1 cellular context compared by ENCODE assay signal in the genomic region with DNA sequence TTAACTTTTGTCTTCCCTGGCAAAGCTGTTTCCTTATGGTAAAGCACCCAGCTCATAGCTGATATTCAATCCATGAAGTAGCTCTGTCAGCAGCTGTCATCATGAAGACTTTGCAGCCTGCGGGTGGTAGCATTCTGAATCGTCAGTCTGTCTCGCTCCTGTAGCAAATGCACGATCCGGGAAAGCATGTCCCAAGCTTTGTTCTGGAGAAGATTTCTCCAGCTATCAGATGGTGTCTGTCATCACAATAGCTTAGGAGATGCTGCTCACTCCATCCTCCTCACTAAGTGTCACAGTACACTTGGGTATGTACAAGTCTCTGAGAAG.
TF ChIP-seq lines count a peak whose summit lies in the region.

No MANE protein-coding gene starts in this region.

TF ChIP-seq in K562, 482 proteins besides CTCF, POLR2A, EP300 and RAD21 (continued from another document):
- TF ChIP-seq, protein P1, sequence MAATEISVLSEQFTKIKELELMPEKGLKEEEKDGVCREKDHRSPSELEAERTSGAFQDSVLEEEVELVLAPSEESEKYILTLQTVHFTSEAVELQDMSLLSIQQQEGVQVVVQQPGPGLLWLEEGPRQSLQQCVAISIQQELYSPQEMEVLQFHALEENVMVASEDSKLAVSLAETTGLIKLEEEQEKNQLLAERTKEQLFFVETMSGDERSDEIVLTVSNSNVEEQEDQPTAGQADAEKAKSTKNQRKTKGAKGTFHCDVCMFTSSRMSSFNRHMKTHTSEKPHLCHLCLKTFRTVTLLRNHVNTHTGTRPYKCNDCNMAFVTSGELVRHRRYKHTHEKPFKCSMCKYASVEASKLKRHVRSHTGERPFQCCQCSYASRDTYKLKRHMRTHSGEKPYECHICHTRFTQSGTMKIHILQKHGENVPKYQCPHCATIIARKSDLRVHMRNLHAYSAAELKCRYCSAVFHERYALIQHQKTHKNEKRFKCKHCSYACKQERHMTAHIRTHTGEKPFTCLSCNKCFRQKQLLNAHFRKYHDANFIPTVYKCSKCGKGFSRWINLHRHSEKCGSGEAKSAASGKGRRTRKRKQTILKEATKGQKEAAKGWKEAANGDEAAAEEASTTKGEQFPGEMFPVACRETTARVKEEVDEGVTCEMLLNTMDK (IDR thresholded peaks at IDR 0.05; ENCODE audit: borderline replicate concordance, insufficient read depth, low read depth, low read length, poor library complexity, severe bottlenecking), result no peak
